Comparison of ENCODE assay signal across 14 cellular contexts in the genomic region with DNA sequence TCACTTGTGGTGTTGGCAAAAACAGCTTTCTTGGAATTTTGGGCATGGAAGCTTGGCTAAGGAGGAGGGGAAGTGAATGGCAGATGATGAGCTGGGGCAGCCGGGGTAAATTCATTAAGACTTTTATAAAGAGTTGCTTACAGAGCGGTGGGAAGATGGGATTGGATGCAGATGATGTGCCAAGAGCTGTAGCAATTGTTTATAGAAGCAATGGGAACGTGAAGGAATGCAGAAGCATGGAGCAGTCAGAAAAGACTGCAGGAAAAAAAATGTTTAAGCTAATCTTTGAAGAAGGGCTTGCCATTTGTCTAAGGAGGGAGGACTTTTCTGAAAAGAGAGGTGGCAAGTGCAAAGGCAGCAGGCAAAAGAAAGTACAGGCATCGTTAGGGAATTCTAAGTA.
DNase-seq lines count a peak whose midpoint lies in the region; ATAC-seq and TF ChIP-seq lines count a peak whose summit lies in the region.
"Had no signal": no experiment of that assay in that cellular context is flagged by ENCODE, and none has a peak within 500 bp of the region (broad histone marks: within the 10 kb centered on the region; RNA-seq: fewer than 3 reads in every experiment).

No MANE protein-coding gene starts in this region.

- no peaks in the 10 kb centered on the region for H3K4me1 ChIP-seq in RWPE2 (ENCODE audit: insufficient read depth, poor library complexity, severe bottlenecking)
- peaks cover 0 to 25% (median 4%) of the 10 kb centered on the region in 4 donors for H3K4me1 ChIP-seq in tibial artery
- H3K4me1 ChIP-seq: BLaER1 had no signal

- H3K27me3 ChIP-seq in RWPE2 (ENCODE audit: insufficient read depth, poor library complexity, severe bottlenecking) (no peaks in the 10 kb centered on the region), tibial artery (no peaks in the 10 kb centered on the region)
- H3K27me3 ChIP-seq: BLaER1 had no signal

- ATAC-seq in RWPE2 (ENCODE audit: low read depth) (0 out of 3 replicates have a peak, but pooled peaks have one; percentile 11), GM18511 (IDR thresholded peaks at IDR 0.05; ENCODE audit: unreplicated experiment) (no peak), left ventricle myocardium superior (no peak)
- ATAC-seq: K562 had no signal

- H3K4me3 ChIP-seq in RWPE2 (ENCODE audit: severe bottlenecking): no peak overlapping the region
- H3K4me3 ChIP-seq in tibial artery: no peak overlapping the region
- H3K4me3 ChIP-seq: BLaER1, GM23248, K562 had no signal

- H3K27ac ChIP-seq in RWPE2 (ENCODE audit: poor library complexity, severe bottlenecking) (no peak overlapping the region), tibial artery (peak overlapping the region; percentile 17 to 45)
- H3K27ac ChIP-seq: BLaER1, GM23248 had no signal

- TF ChIP-seq CTCF in RWPE2 (IDR thresholded peaks at IDR 0.05; ENCODE audit: poor library complexity, severe bottlenecking) (no peak), tibial artery (IDR thresholded peaks at IDR 0.05) (no peak)

- no peaks in the 10 kb centered on the region for H3K36me3 ChIP-seq in RWPE2 (ENCODE audit: low read depth)
- H3K36me3 ChIP-seq in tibial artery: no peaks in the 10 kb centered on the region
- H3K36me3 ChIP-seq: BLaER1 had no signal

- DNase-seq in EH (ENCODE audit: low read depth): peak; percentile 89
- no peak for DNase-seq in RWPE2 (ENCODE audit: low spot score)
- DNase-seq in fibroblast of peridontal ligament (ENCODE audit: extremely low read depth): peak; percentile 29
- no peak for DNase-seq in tibial artery
- DNase-seq in islet precursor cell: no peak
- DNase-seq in left ventricle myocardium superior: no peak
- DNase-seq: CD8-positive, alpha-beta memory T cell; DMS 273 treated with DMSO at 0.1 percent for 48 hours; GM23248; H7; Karpas-422 had no signal

- intact Hi-C loops in tibial artery (cut with DNase I; ENCODE audit: low total_unique reads): no loop called here
- intact Hi-C loops in left ventricle myocardium superior (cut with micrococcal nuclease): no loop called here

- H3K9me3 ChIP-seq in RWPE2 (ENCODE audit: severe bottlenecking) (no peaks in the 10 kb centered on the region), tibial artery (no peaks in the 10 kb centered on the region)
- H3K9me3 ChIP-seq: BLaER1 had no signal

Comparison
In these comparisons a context has a peak if more than half of its experiments do, and no peak if none do; other contexts are left out.
1. DNase-seq: peak in EH (single experiment) and fibroblast of peridontal ligament (single experiment); none in RWPE2 (single experiment), tibial artery (0 of 2), islet precursor cell (single experiment) and left ventricle myocardium superior (single experiment).